ENCODE assay signal across 8 cellular contexts in the genomic region with DNA sequence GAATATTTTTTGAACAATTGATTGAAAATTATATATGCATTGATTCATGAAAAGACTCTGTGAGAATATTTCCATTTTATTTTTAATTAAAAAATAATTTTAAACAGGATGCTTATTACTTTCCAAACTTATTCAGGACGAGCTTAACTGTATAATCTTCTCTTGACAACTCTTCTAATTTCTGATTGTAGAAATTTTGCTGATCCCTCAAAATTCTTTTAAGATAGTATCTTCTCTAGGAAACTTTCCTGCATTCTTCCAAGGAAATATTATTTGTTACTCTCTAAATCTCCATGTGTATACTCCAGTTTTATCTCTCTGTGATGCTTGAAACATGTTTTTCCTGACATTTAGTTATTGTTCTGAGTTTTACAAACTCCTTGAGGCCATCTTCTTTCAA.
"Had no signal": no experiment of that assay in that cellular context is flagged by ENCODE, and none has a peak within 500 bp of the region (broad histone marks: within the 10 kb centered on the region; RNA-seq: fewer than 3 reads in every experiment).

No MANE protein-coding gene starts in this region.

- H3K9me3 ChIP-seq: HAP-1 had no signal

- H3K4me2 ChIP-seq: KMS-11 had no signal

- H3K4me3 ChIP-seq: GM23248, HAP-1 had no signal

- H3K27ac ChIP-seq: GM23248, KMS-11 had no signal

- FAIRE-seq: HTR-8/SVneo had no signal

- H2AFZ ChIP-seq: GM23248 had no signal

- DNase-seq: GM23248, GOT3, H7, Karpas-422, KBM-7 had no signal

- H3K4me1 ChIP-seq: HAP-1 had no signal

- H3K36me3 ChIP-seq: HAP-1 had no signal

- H3K9ac ChIP-seq: GM23248, KMS-11 had no signal
